ENCODE assay signal across 24 cellular contexts in genomic region chr15:51314391-51315337, GRCh38. TPM values are rescaled to one million over a fixed set of nuclear protein-coding genes. Genes with fewer than 3 reads are reported as not detected.
DNase-seq lines count a peak whose midpoint lies in the region; ATAC-seq, FAIRE-seq and TF ChIP-seq lines count a peak whose summit lies in the region.
"Had no signal": no experiment of that assay in that cellular context is flagged by ENCODE, and none has a peak within 500 bp of the region (broad histone marks: within the 10 kb centered on the region; RNA-seq: fewer than 3 reads in every experiment).

No MANE protein-coding gene starts in this region.

- H2AFZ ChIP-seq in H1 (ENCODE audit: low read length) = no peak overlapping the region
- H2AFZ ChIP-seq: GM23338 had no signal

- H3K36me3 ChIP-seq in H1 (ENCODE audit: control insufficient read depth in 2 of 4, insufficient read depth in 4 of 4, low read length in 3 of 4) (no peaks in the 10 kb centered on the region; a peak in 2 of 8 replicates), mesendoderm (ENCODE audit: control insufficient read depth, insufficient read depth, low read length) (no peaks in the 10 kb centered on the region)
- H3K36me3 ChIP-seq: Peyer's patch had no signal

- 0 out of 2 replicates have a peak overlapping the region, but pooled peaks have one; percentile 14 for H2BK15ac ChIP-seq in H1 (ENCODE audit: low read length)
- no peak overlapping the region for H2BK15ac ChIP-seq in mesendoderm (replicated peaks; ENCODE audit: low read depth)

- H4K91ac ChIP-seq in H1 (replicated peaks; ENCODE audit: insufficient read length, low read length) = no peak overlapping the region

- no peaks in the 10 kb centered on the region for H3K27me3 Mint-ChIP-seq in type B pancreatic cell
- peaks cover 3% of the 10 kb centered on the region for H3K27me3 Mint-ChIP-seq in activated CD4-positive, alpha-beta memory T cell treated with anti-CD3 and anti-CD28 coated beads for 36 hours
- H3K27me3 Mint-ChIP-seq: CD8-positive, alpha-beta memory T cell had no signal

- no peaks in the 10 kb centered on the region for H3K79me2 ChIP-seq in H1 (ENCODE audit: control insufficient read depth in 1 of 2, insufficient read depth in 2 of 2, low read length in 2 of 2)
- H3K79me2 ChIP-seq in mesendoderm (ENCODE audit: control insufficient read depth, insufficient read depth, low read length) = no peaks in the 10 kb centered on the region

- H3K9ac ChIP-seq in H1 (replicated peaks in 1 of 4; ENCODE audit: extremely low read depth in 1 of 4, low read depth in 3 of 4, low read length in 3 of 4) = no peak overlapping the region
- H3K9ac ChIP-seq in mesendoderm (ENCODE audit: low read length) = no peak overlapping the region

- H3K23ac ChIP-seq in H1 (ENCODE audit: insufficient read length) (no peak overlapping the region), mesendoderm (ENCODE audit: low read length) (no peak overlapping the region)

- intact Hi-C loops in right cardiac atrium (cut with DNase I) = no loop called here
- intact Hi-C loops in Right ventricle myocardium inferior (cut with DNase I) = no loop called here
- intact Hi-C loops in activated CD4-positive, alpha-beta memory T cell treated with anti-CD3 and anti-CD28 coated beads for 36 hours (cut with micrococcal nuclease) = no loop called here

- H4K8ac ChIP-seq in H1 (ENCODE audit: extremely low read depth, insufficient read depth, low read length) (no peak overlapping the region), mesendoderm (ENCODE audit: low read depth, low read length) (no peak overlapping the region)

- no peak overlapping the region for H3K4ac ChIP-seq in H1 (replicated peaks; ENCODE audit: insufficient read length, low read depth, low read length)
- no peak overlapping the region for H3K4ac ChIP-seq in mesendoderm (ENCODE audit: low read depth, low read length)

- H3K79me1 ChIP-seq in H1 (ENCODE audit: low read depth, low read length) (no peaks in the 10 kb centered on the region), mesendoderm (ENCODE audit: low read length) (no peaks in the 10 kb centered on the region)

- H3K56ac ChIP-seq in H1 (replicated peaks; ENCODE audit: insufficient read length, low read depth, low read length) (no peak overlapping the region), mesendoderm (ENCODE audit: low read length) (no peak overlapping the region)

- H3K23me2 ChIP-seq in H1 (ENCODE audit: low read depth, low read length) = no peaks in the 10 kb centered on the region

- WGBS in right cardiac atrium = 74% methylated on average over 10 of the region's 10 CpGs
- WGBS in H1 (ENCODE audit: extremely low coverage in 1 of 2, insufficient coverage in 1 of 2, insufficient read length in 1 of 2, insufficient replicate concordance in 2 of 2, low coverage in 1 of 2, low lambda C conversion rate in 2 of 2, missing lambda C conversion rate in 1 of 2), 2 experiments = 91% methylated on average over 10 of the region's 10 CpGs; no CpG with 5 or more reads in 1 of the 2 experiments
- WGBS in mesendoderm (ENCODE audit: extremely low coverage, insufficient coverage, low lambda C conversion rate) = no CpG with 5 or more reads among the region's 10 CpGs

- H3K18ac ChIP-seq in H1 (ENCODE audit: extremely low read depth, low read length) (no peak overlapping the region), mesendoderm (ENCODE audit: low read length) (no peak overlapping the region)

- no peak for TF ChIP-seq RAD21 in H1 (IDR thresholded peaks at IDR 0.05 in 1 of 2, conservative IDR thresholded peaks at IDR 0.05 in 1 of 2; ENCODE audit: low read depth in 2 of 2, low read length in 2 of 2)

- no peak for TF ChIP-seq EP300 in H1 (IDR thresholded peaks at IDR 0.05; ENCODE audit: borderline replicate concordance in 1 of 2, low read depth in 2 of 2, low read length in 2 of 2)

- TF ChIP-seq CTCF in H1 (IDR thresholded peaks at IDR 0.05; ENCODE audit: control extremely low read depth in 1 of 3, insufficient read depth in 1 of 3, low read depth in 1 of 3, low read length in 3 of 3) (no peak), type B pancreatic cell (conservative IDR thresholded peaks at IDR 0.05) (no peak)

- H3K36me3 Mint-ChIP-seq in type B pancreatic cell = no peaks in the 10 kb centered on the region
- no peaks in the 10 kb centered on the region for H3K36me3 Mint-ChIP-seq in activated CD4-positive, alpha-beta memory T cell treated with anti-CD3 and anti-CD28 coated beads for 36 hours
- H3K36me3 Mint-ChIP-seq: CD8-positive, alpha-beta memory T cell had no signal

- ATAC-seq in right cardiac atrium (peak; percentile 52 to 60), Right ventricle myocardium inferior (no peak)
- ATAC-seq: GM23338, HCT116 had no signal

- POLR2A ChIA-PET in H1 (lab: Charles Lee; ENCODE audit: partially characterized antibody) = no interaction called here
- POLR2A ChIA-PET in activated CD4-positive, alpha-beta memory T cell treated with anti-CD3 and anti-CD28 coated beads for 36 hours (lab: Charles Lee) = no interaction called here

- peaks cover 13% of the 10 kb centered on the region for H3K4me1 Mint-ChIP-seq in type B pancreatic cell (ENCODE audit: unreplicated experiment)
- no peaks in the 10 kb centered on the region for H3K4me1 Mint-ChIP-seq in activated CD4-positive, alpha-beta memory T cell treated with anti-CD3 and anti-CD28 coated beads for 36 hours (ENCODE audit: low read depth)
- H3K4me1 Mint-ChIP-seq: CD8-positive, alpha-beta memory T cell had no signal

- H3K27ac ChIP-seq in right cardiac atrium (ENCODE audit: low read length) = no peak overlapping the region
- H3K27ac ChIP-seq in H1 (ENCODE audit: low read depth, low read length) = no peak overlapping the region
- no peak overlapping the region for H3K27ac ChIP-seq in mesendoderm (ENCODE audit: low read depth, low read length)
- H3K27ac ChIP-seq: C4-2B, Peyer's patch had no signal

- H2BK5ac ChIP-seq in H1 (ENCODE audit: low read depth, low read length) (no peak overlapping the region), mesendoderm (ENCODE audit: low read length) (no peak overlapping the region)

- H3K27me3 ChIP-seq in right cardiac atrium (ENCODE audit: control insufficient read depth, insufficient read depth) (no peaks in the 10 kb centered on the region), H1 (replicated peaks in 1 of 4; ENCODE audit: control insufficient read depth in 3 of 4, extremely low read depth in 1 of 4, insufficient read depth in 3 of 4, low read length in 3 of 4) (no peaks in the 10 kb centered on the region), mesendoderm (ENCODE audit: insufficient read depth, low read length, poor library complexity) (no peaks in the 10 kb centered on the region)
- H3K27me3 ChIP-seq: Peyer's patch had no signal

- no peaks in the 10 kb centered on the region for H3K4me1 ChIP-seq in right cardiac atrium (ENCODE audit: control insufficient read depth, insufficient read depth, low read length)
- no peaks in the 10 kb centered on the region for H3K4me1 ChIP-seq in H1 (replicated peaks in 1 of 4; ENCODE audit: control insufficient read depth in 3 of 4, insufficient read depth in 4 of 4, low read length in 3 of 4)
- H3K4me1 ChIP-seq in mesendoderm (ENCODE audit: control insufficient read depth, low read depth, low read length) = no peaks in the 10 kb centered on the region
- H3K4me1 ChIP-seq: Peyer's patch had no signal

- H4K20me1 ChIP-seq in H1 (replicated peaks in 1 of 2; ENCODE audit: control insufficient read depth in 1 of 2, insufficient read depth in 2 of 2, low read length in 2 of 2) = no peaks in the 10 kb centered on the region

- H4K5ac ChIP-seq in H1 (ENCODE audit: insufficient read length, low read depth, low read length) (no peak overlapping the region), mesendoderm (ENCODE audit: low read length) (no peak overlapping the region)

- H3K9me3 ChIP-seq in right cardiac atrium (ENCODE audit: control insufficient read depth, low read length) = no peaks in the 10 kb centered on the region
- no peaks in the 10 kb centered on the region for H3K9me3 ChIP-seq in H1 (ENCODE audit: insufficient read depth in 2 of 2, low read depth in 1 of 2, low read length in 1 of 2)
- H3K9me3 ChIP-seq: Peyer's patch had no signal

- no peak overlapping the region for H2BK12ac ChIP-seq in H1 (ENCODE audit: low read depth, low read length)

- H3K4me2 ChIP-seq in H1 (ENCODE audit: insufficient read depth in 1 of 2, low read depth in 2 of 2, low read length in 2 of 2) = no peak overlapping the region
- H3K4me2 ChIP-seq in mesendoderm (ENCODE audit: low read length) = no peak overlapping the region
- H3K4me2 ChIP-seq: GM23338 had no signal

- peaks cover 9% of the 10 kb centered on the region for H3K9me3 Mint-ChIP-seq in type B pancreatic cell
- no peaks in the 10 kb centered on the region for H3K9me3 Mint-ChIP-seq in activated CD4-positive, alpha-beta memory T cell treated with anti-CD3 and anti-CD28 coated beads for 36 hours
- H3K9me3 Mint-ChIP-seq: GM23338 had no signal

- no peak overlapping the region for H3K4me3 ChIP-seq in right cardiac atrium (ENCODE audit: low read length)
- no peak overlapping the region for H3K4me3 ChIP-seq in H1 (ENCODE audit: extremely low read depth in 1 of 4, insufficient read depth in 2 of 4, low read depth in 3 of 4, low read length in 4 of 4)
- H3K4me3 ChIP-seq in mesendoderm (ENCODE audit: low read length) = no peak overlapping the region
- H3K4me3 ChIP-seq: GM23338, Peyer's patch had no signal

- no peak for FAIRE-seq in H1 (lab: Jason Lieb, UNC)
- FAIRE-seq: A204.1, GM18507 had no signal

- CTCF ChIA-PET in H1 (lab: Charles Lee; ENCODE audit: partially characterized antibody) = interaction anchor here (0.6 to 0.8 kb wide), 3 partner anchors 8 to 68 kb away, joined by 3 read pairs; no protein-coding TSS in a partner anchor
- CTCF ChIA-PET in activated CD4-positive, alpha-beta memory T cell treated with anti-CD3 and anti-CD28 coated beads for 36 hours (lab: Charles Lee) = no interaction called here

- no peak overlapping the region for H3K4me3 Mint-ChIP-seq in type B pancreatic cell
- H3K4me3 Mint-ChIP-seq in activated CD4-positive, alpha-beta memory T cell treated with anti-CD3 and anti-CD28 coated beads for 36 hours = no peak overlapping the region
- H3K4me3 Mint-ChIP-seq: CD8-positive, alpha-beta memory T cell; GM23338 had no signal

- H3K27ac Mint-ChIP-seq in type B pancreatic cell = peak overlapping the region; percentile 6
- no peak overlapping the region for H3K27ac Mint-ChIP-seq in activated CD4-positive, alpha-beta memory T cell treated with anti-CD3 and anti-CD28 coated beads for 36 hours
- H3K27ac Mint-ChIP-seq: CD8-positive, alpha-beta memory T cell; GM23338 had no signal

- H2BK120ac ChIP-seq in H1 (replicated peaks; ENCODE audit: low read depth, low read length) (no peak overlapping the region), mesendoderm (ENCODE audit: low read depth, low read length) (no peak overlapping the region)

- H2AK5ac ChIP-seq in H1 (ENCODE audit: low read depth, low read length) (no peak overlapping the region), mesendoderm (ENCODE audit: low read length) (no peak overlapping the region)

- DNase-seq in right cardiac atrium (no peak), Right ventricle myocardium inferior (ENCODE audit: missing footprints) (no peak), H1 (ENCODE audit: low read depth in 1 of 2, low spot score in 2 of 2) (no peak), mesendoderm (peak; percentile 54), type B pancreatic cell (ENCODE audit: extremely low spot score, unreplicated experiment) (no peak), SIG-M5 treated with dmso at 0.1 percent for 504 hours (lab: John Stamatoyannopoulos, UW; ENCODE audit: unreplicated experiment) (no peak)
- no peak for DNase-seq in activated CD4-positive, alpha-beta memory T cell treated with anti-CD3 and anti-CD28 coated beads for 36 hours
- no peak for DNase-seq in stimulated activated CD4-positive, alpha-beta T cell treated with anti-CD3 and anti-CD28 coated beads, Interleukin-15, amount 100 ng/mL, for 24 hours
- DNase-seq: CD8-positive, alpha-beta memory T cell; GDM1; Kasumi-1; NCI-H1417; NCI-H1694 treated with DMSO at 0.1 percent for 48 hours; NCI-H2081 treated with DMSO at 0.1 percent for 48 hours; NCI-H446; NCI-H526; Peyer's patch had no signal

- H3K14ac ChIP-seq in H1 (ENCODE audit: insufficient read length) = no peak overlapping the region

- no peak overlapping the region for H2BK20ac ChIP-seq in H1 (ENCODE audit: low read length)

- no peak for TF ChIP-seq POLR2A in H1 (IDR thresholded peaks at IDR 0.05; ENCODE audit: control extremely low read depth in 1 of 2, low read depth in 2 of 2, low read length in 2 of 2)

RNA-seq across cellular contexts. Expression of gene CYP19A1, which starts 23.7 kb away (rescaled TPM):
- total RNA-seq in right cardiac atrium = 1 to 10 TPM in 3 of 4 donors, under 1 TPM in 1; 0.74 to 1.3 (median 1.2) TPM
- polyA plus RNA-seq in right cardiac atrium = 0.45 TPM
- total RNA-seq in Right ventricle myocardium inferior = 0.65 TPM
- not detected in 2 replicates for total RNA-seq in H1 (2021; fragmentation: NEBNext Ultra II Directional; extraction: Animal tissue kit (Norgen Biotek cat#: 25700))
- polyA plus RNA-seq in H1 (2011; rRNA removed) = not detected in 2 replicates
- not detected for polyA plus RNA-seq in H1 (2011; cell fraction: cytosol; rRNA removed)
- not detected for polyA plus RNA-seq in H1 (2011; cell fraction: nucleus; rRNA removed)
- 0.25 to 0.29 TPM in 2 of 4 replicates, not detected in the others for polyA plus RNA-seq in H1 (2012, experiment 1 of 2)
- not detected for polyA plus RNA-seq in H1 (2012, experiment 2 of 2)
- polyA plus RNA-seq in H1 (2013, experiment 1 of 2) = 0.04 TPM
- 0.07 TPM for polyA plus RNA-seq in H1 (2013, experiment 2 of 2)
- not detected in 2 replicates for polyA minus RNA-seq in H1 (2011; rRNA and poly(A)+ RNA removed)
- not detected for polyA minus RNA-seq in H1 (2011; cell fraction: cytosol; rRNA and poly(A)+ RNA removed)
- polyA minus RNA-seq in H1 (2011; cell fraction: nucleus; rRNA and poly(A)+ RNA removed) = not detected
- 0.55 TPM for polyA plus RNA-seq in mesendoderm (2013, experiment 1 of 2)
- polyA plus RNA-seq in mesendoderm (2013, experiment 2 of 2) = 0.60 TPM
- 0.95 and 1.3 TPM in 2 replicates for total RNA-seq in type B pancreatic cell (ENCODE audit: low replicate concordance)
- total RNA-seq in activated CD4-positive, alpha-beta memory T cell treated with anti-CD3 and anti-CD28 coated beads for 36 hours = not detected
- total RNA-seq: CD8-positive, alpha-beta memory T cell; GM23338; MCF 10A had no signal
- polyA plus RNA-seq: CD8-positive, alpha-beta memory T cell had no signal

RNA-seq across cellular contexts. Expression of gene GLDN, which starts 26.8 kb away (rescaled TPM):
- total RNA-seq in right cardiac atrium (10 to 100 TPM in 1 of 4 donors, 1 to 10 TPM in 3; 6.3 to 10.9 (median 6.6) TPM), Right ventricle myocardium inferior (8.4 TPM), type B pancreatic cell (ENCODE audit: low replicate concordance) (0.52 and 0.68 TPM in 2 replicates)
- polyA plus RNA-seq in right cardiac atrium (2.3 TPM), H1 (2011; rRNA removed) (0.16 and 0.24 TPM in 2 replicates)
- total RNA-seq in H1 (2021; fragmentation: NEBNext Ultra II Directional; extraction: Animal tissue kit (Norgen Biotek cat#: 25700)) = 0.44 and 0.50 TPM in 2 replicates
- 0.30 TPM for polyA plus RNA-seq in H1 (2011; cell fraction: cytosol; rRNA removed)
- polyA plus RNA-seq in H1 (2011; cell fraction: nucleus; rRNA removed) = 1.1 TPM
- polyA plus RNA-seq in H1 (2012, experiment 1 of 2) = 0.28 to 0.34 TPM (median 0.32 TPM) in 4 replicates
- 0.04 TPM for polyA plus RNA-seq in H1 (2012, experiment 2 of 2)
- 0.57 TPM for polyA plus RNA-seq in H1 (2013, experiment 1 of 2)
- polyA plus RNA-seq in H1 (2013, experiment 2 of 2) = 0.35 TPM
- 0.95 and 1.1 TPM in 2 replicates for polyA minus RNA-seq in H1 (2011; rRNA and poly(A)+ RNA removed)
- polyA minus RNA-seq in H1 (2011; cell fraction: cytosol; rRNA and poly(A)+ RNA removed) = not detected
- 2.9 TPM for polyA minus RNA-seq in H1 (2011; cell fraction: nucleus; rRNA and poly(A)+ RNA removed)
- polyA plus RNA-seq in mesendoderm (2013, experiment 1 of 2) = 0.08 TPM
- 0.10 TPM for polyA plus RNA-seq in mesendoderm (2013, experiment 2 of 2)
- not detected for total RNA-seq in activated CD4-positive, alpha-beta memory T cell treated with anti-CD3 and anti-CD28 coated beads for 36 hours
- total RNA-seq: CD8-positive, alpha-beta memory T cell; MCF 10A; OCI-LY7 had no signal
- polyA plus RNA-seq: CD8-positive, alpha-beta memory T cell had no signal
